In genomic region chr14:63473194-63473788, GRCh38 we compare ENCODE assay signal across 19 cellular contexts.
DNase-seq lines count a peak whose midpoint lies in the region; ATAC-seq, FAIRE-seq and TF ChIP-seq lines count a peak whose summit lies in the region.
"Had no signal": no experiment of that assay in that cellular context is flagged by ENCODE, and none has a peak within 500 bp of the region (broad histone marks: within the 10 kb centered on the region; RNA-seq: fewer than 3 reads in every experiment).

No MANE protein-coding gene starts in this region.

- 85% methylated on average over 5 of the region's 5 CpGs for WGBS in A549 (ENCODE audit: missing lambda C conversion rate)

- TF ChIP-seq EP300 in A549 (IDR thresholded peaks at IDR 0.05) = no peak

- H3K4me1 Mint-ChIP-seq in activated CD8-positive, alpha-beta T cell treated with anti-CD3 and anti-CD28 coated beads, Interleukin-2, amount 10 ng/mL, durations not matched to agents 7 days and 5 days (ENCODE audit: low read depth) = peaks cover 49% of the 10 kb centered on the region

- H3K4me3 ChIP-seq in A549 (no peak overlapping the region), HUES6 (ENCODE audit: low read depth, low read length) (no peak overlapping the region), OCI-LY3 (ENCODE audit: low read length) (peak overlapping the region; percentile 38), fibroblast of the aortic adventitia (ENCODE audit: low read depth, low read length) (no peak overlapping the region)
- H3K4me3 ChIP-seq: uterus had no signal

- H3K4me2 ChIP-seq in A549 (peak overlapping the region; percentile 74; the same call in 2 of the 3 replicates), OCI-LY3 (ENCODE audit: low read length) (peak overlapping the region; percentile 81)

- CTCF ChIA-PET in A549 (lab: Yijun Ruan, JAX) = interaction anchor here (1.0 kb wide), 1 partner anchor 20 kb away, joined by 3 read pairs; no protein-coding TSS in a partner anchor
- CTCF ChIA-PET in activated CD8-positive, alpha-beta T cell treated with anti-CD3 and anti-CD28 coated beads, Interleukin-2, amount 10 ng/mL, durations not matched to agents 7 days and 5 days (lab: Charles Lee) = interaction anchor here (1.6 kb wide), 1 partner anchor 85 kb away, joined by 5 read pairs; no protein-coding TSS in a partner anchor

- H3K4me3 Mint-ChIP-seq in activated CD8-positive, alpha-beta T cell treated with anti-CD3 and anti-CD28 coated beads, Interleukin-2, amount 10 ng/mL, durations not matched to agents 7 days and 5 days = no peak overlapping the region
- H3K4me3 Mint-ChIP-seq: activated CD8-positive, alpha-beta T cell treated with anti-CD3 and anti-CD28 coated beads for 36 hours; activated naive CD8-positive, alpha-beta T cell treated with anti-CD3 and anti-CD28 coated beads, Interleukin-2, amount 50 U/mL, for 24 hours; activated T-helper 1 cell treated with anti-CD3 and anti-CD28 coated beads, Interleukin-12 subunit alpha, Interleukin-12 subunit beta, Interleukin-2, Interleukin-4 antibody, amounts not matched to agents 30 ng/mL and 10 ng/mL and 1 ng/mL, durations not matched to agents 14 hours and 24 hours and 36 hours; CD4-positive, alpha-beta T cell; mesothelial cell of epicardium; neural crest cell; T-cell had no signal

- H3K9ac ChIP-seq in HUES6 (ENCODE audit: low read length) (no peak overlapping the region), OCI-LY3 (ENCODE audit: low read length) (no peak overlapping the region)

- FAIRE-seq in A549 (lab: Jason Lieb, UNC) = no peak
- FAIRE-seq: endometrium had no signal

- DNase-seq in A549 (ENCODE audit: low read depth in 1 of 2, low spot score in 1 of 2) = no peak
- DNase-seq in fibroblast of the aortic adventitia (ENCODE audit: low read depth) = peak; percentile 33
- DNase-seq in NCI-H1417 treated with DMSO at 0.1 percent for 48 hours (lab: John Stamatoyannopoulos, UW) = no peak
- DNase-seq in AG08396 (ENCODE audit: low spot score) = no peak
- DNase-seq in NCI-H2196 (lab: John Stamatoyannopoulos, UW; ENCODE audit: unreplicated experiment) = no peak
- no peak for DNase-seq in activated CD8-positive, alpha-beta T cell treated with anti-CD3 and anti-CD28 coated beads, Interleukin-2, amount 10 ng/mL, durations not matched to agents 7 days and 5 days
- DNase-seq: CD4-positive, alpha-beta T cell; islet precursor cell; T-cell; uterus had no signal

- H3K36me3 Mint-ChIP-seq in activated CD8-positive, alpha-beta T cell treated with anti-CD3 and anti-CD28 coated beads, Interleukin-2, amount 10 ng/mL, durations not matched to agents 7 days and 5 days (ENCODE audit: low read depth) = peaks cover 1% of the 10 kb centered on the region
- H3K36me3 Mint-ChIP-seq: mesothelial cell of epicardium, T-cell had no signal

- H3K27ac ChIP-seq in A549 (peak overlapping the region; percentile 17 to 75; a peak in 3 of 6 replicates), HUES6 (ENCODE audit: low read depth, low read length) (peak overlapping the region; percentile 66), OCI-LY3 (ENCODE audit: low read length) (peak overlapping the region; percentile 16; the same call in 1 of the 2 replicates)
- H3K27ac ChIP-seq: uterus, VCaP had no signal

- no peak for ATAC-seq in A549
- no peak for ATAC-seq in activated CD8-positive, alpha-beta T cell treated with anti-CD3 and anti-CD28 coated beads, Interleukin-2, amount 10 ng/mL, durations not matched to agents 7 days and 5 days
- ATAC-seq: activated CD8-positive, alpha-beta T cell treated with anti-CD3 and anti-CD28 coated beads for 36 hours; activated naive CD8-positive, alpha-beta T cell treated with anti-CD3 and anti-CD28 coated beads, Interleukin-2, amount 50 U/mL, for 24 hours; T-cell had no signal

- POLR2A ChIA-PET in A549 (lab: Yijun Ruan, JAX) = no interaction called here
- POLR2A ChIA-PET in activated CD8-positive, alpha-beta T cell treated with anti-CD3 and anti-CD28 coated beads, Interleukin-2, amount 10 ng/mL, durations not matched to agents 7 days and 5 days (lab: Charles Lee) = no interaction called here

- H3K9me3 ChIP-seq in A549 = no peaks in the 10 kb centered on the region
- no peaks in the 10 kb centered on the region for H3K9me3 ChIP-seq in HUES6 (ENCODE audit: control insufficient read depth, insufficient read depth, low read depth, low read length)
- H3K9me3 ChIP-seq in OCI-LY3 (ENCODE audit: insufficient read depth, low read length) = no peaks in the 10 kb centered on the region
- H3K9me3 ChIP-seq: uterus had no signal

- no peak for TF ChIP-seq RAD21 in A549 (conservative IDR thresholded peaks at IDR 0.05 in 1 of 2, IDR thresholded peaks at IDR 0.05 in 1 of 2)

- H3K4me1 ChIP-seq in A549 = peaks cover 79% of the 10 kb centered on the region
- H3K4me1 ChIP-seq in HUES6 (ENCODE audit: control insufficient read depth, insufficient read depth, low read length) = peaks cover 26% of the 10 kb centered on the region
- H3K4me1 ChIP-seq in OCI-LY3 (ENCODE audit: low read length) = peaks cover 74% of the 10 kb centered on the region

- H3K79me2 ChIP-seq in OCI-LY3 (ENCODE audit: low read length) = peaks cover 85% of the 10 kb centered on the region

- H3K36me3 ChIP-seq in HUES6 (ENCODE audit: control insufficient read depth, insufficient read depth, low read length) (no peaks in the 10 kb centered on the region), OCI-LY3 (replicated peaks; ENCODE audit: low read depth, low read length) (peaks cover 5% of the 10 kb centered on the region)
- H3K36me3 ChIP-seq: uterus had no signal

- no peak overlapping the region for H2AFZ ChIP-seq in OCI-LY3 (ENCODE audit: low read depth, low read length)

- H3K27ac Mint-ChIP-seq in activated CD8-positive, alpha-beta T cell treated with anti-CD3 and anti-CD28 coated beads, Interleukin-2, amount 10 ng/mL, durations not matched to agents 7 days and 5 days = no peak overlapping the region
- H3K27ac Mint-ChIP-seq: activated CD8-positive, alpha-beta T cell treated with anti-CD3 and anti-CD28 coated beads for 36 hours; activated naive CD8-positive, alpha-beta T cell treated with anti-CD3 and anti-CD28 coated beads, Interleukin-2, amount 50 U/mL, for 24 hours; activated T-helper 1 cell treated with anti-CD3 and anti-CD28 coated beads, Interleukin-12 subunit alpha, Interleukin-12 subunit beta, Interleukin-2, Interleukin-4 antibody, amounts not matched to agents 30 ng/mL and 10 ng/mL and 1 ng/mL, durations not matched to agents 14 hours and 24 hours and 36 hours; CD4-positive, alpha-beta T cell; mesothelial cell of epicardium; T-cell had no signal

- TF ChIP-seq CTCF in A549 (IDR thresholded peaks at IDR 0.05) (no peak), OCI-LY3 (IDR thresholded peaks at IDR 0.05; ENCODE audit: low read depth, low read length) (no peak), fibroblast of the aortic adventitia (IDR thresholded peaks at IDR 0.05; ENCODE audit: insufficient read depth, low read length) (no peak)

- peaks cover 58% of the 10 kb centered on the region for H4K20me1 ChIP-seq in OCI-LY3 (ENCODE audit: insufficient read depth, low read length)

- H3K27me3 Mint-ChIP-seq in activated CD8-positive, alpha-beta T cell treated with anti-CD3 and anti-CD28 coated beads, Interleukin-2, amount 10 ng/mL, durations not matched to agents 7 days and 5 days (ENCODE audit: low read depth) = no peaks in the 10 kb centered on the region
- H3K27me3 Mint-ChIP-seq: activated CD8-positive, alpha-beta T cell treated with anti-CD3 and anti-CD28 coated beads for 36 hours; activated naive CD8-positive, alpha-beta T cell treated with anti-CD3 and anti-CD28 coated beads, Interleukin-2, amount 50 U/mL, for 24 hours; CD4-positive, alpha-beta T cell; T-cell had no signal

- H3K27me3 ChIP-seq in HUES6 (ENCODE audit: control insufficient read depth, insufficient read depth, low read length) (no peaks in the 10 kb centered on the region), OCI-LY3 (ENCODE audit: low read depth, low read length) (no peaks in the 10 kb centered on the region)
- H3K27me3 ChIP-seq: uterus had no signal

- H3K9me3 Mint-ChIP-seq in activated CD8-positive, alpha-beta T cell treated with anti-CD3 and anti-CD28 coated beads, Interleukin-2, amount 10 ng/mL, durations not matched to agents 7 days and 5 days (ENCODE audit: insufficient read depth) = no peaks in the 10 kb centered on the region
- H3K9me3 Mint-ChIP-seq: activated CD8-positive, alpha-beta T cell treated with anti-CD3 and anti-CD28 coated beads for 36 hours; activated naive CD8-positive, alpha-beta T cell treated with anti-CD3 and anti-CD28 coated beads, Interleukin-2, amount 50 U/mL, for 24 hours; activated T-helper 1 cell treated with anti-CD3 and anti-CD28 coated beads, Interleukin-12 subunit alpha, Interleukin-12 subunit beta, Interleukin-2, Interleukin-4 antibody, amounts not matched to agents 30 ng/mL and 10 ng/mL and 1 ng/mL, durations not matched to agents 14 hours and 24 hours and 36 hours; CD4-positive, alpha-beta T cell; mesothelial cell of epicardium; neural crest cell; T-cell had no signal

- no peak for TF ChIP-seq POLR2A in A549 (IDR thresholded peaks at IDR 0.05; ENCODE audit: low read length)

TF ChIP-seq in A549, 52 proteins besides CTCF, POLR2A, EP300 and RAD21:
- TF ChIP-seq SREBF2 (IDR thresholded peaks at IDR 0.05) = no peak
- no peak for TF ChIP-seq FOXS1 (CRISPR knock-in tag; IDR thresholded peaks at IDR 0.05)
- TF ChIP-seq TFCP2L1 (CRISPR knock-in tag; IDR thresholded peaks at IDR 0.05) = no peak
- TF ChIP-seq JUN (IDR thresholded peaks at IDR 0.05) = no peak
- no peak for TF ChIP-seq HDAC2 (IDR thresholded peaks at IDR 0.05)
- no peak for TF ChIP-seq MAFK (IDR thresholded peaks at IDR 0.05; ENCODE audit: partially characterized antibody)
- no peak for TF ChIP-seq CEBPB (IDR thresholded peaks at IDR 0.05)
- TF ChIP-seq CBX8 (IDR thresholded peaks at IDR 0.05) = no peak
- no peak for TF ChIP-seq BHLHE40 (IDR thresholded peaks at IDR 0.05; ENCODE audit: low read depth, low read length)
- TF ChIP-seq CHD4 (IDR thresholded peaks at IDR 0.05; ENCODE audit: borderline replicate concordance) = no peak

Comparison
In these comparisons a context has a peak if more than half of its experiments do, and no peak if none do; other contexts are left out.
1. H3K27ac ChIP-seq: peak in every context shown above with its lines; median percentile 66 in HUES6; 46 in A549; 16 in OCI-LY3.